ENCODE assay signal across 11 cellular contexts in the genomic region with DNA sequence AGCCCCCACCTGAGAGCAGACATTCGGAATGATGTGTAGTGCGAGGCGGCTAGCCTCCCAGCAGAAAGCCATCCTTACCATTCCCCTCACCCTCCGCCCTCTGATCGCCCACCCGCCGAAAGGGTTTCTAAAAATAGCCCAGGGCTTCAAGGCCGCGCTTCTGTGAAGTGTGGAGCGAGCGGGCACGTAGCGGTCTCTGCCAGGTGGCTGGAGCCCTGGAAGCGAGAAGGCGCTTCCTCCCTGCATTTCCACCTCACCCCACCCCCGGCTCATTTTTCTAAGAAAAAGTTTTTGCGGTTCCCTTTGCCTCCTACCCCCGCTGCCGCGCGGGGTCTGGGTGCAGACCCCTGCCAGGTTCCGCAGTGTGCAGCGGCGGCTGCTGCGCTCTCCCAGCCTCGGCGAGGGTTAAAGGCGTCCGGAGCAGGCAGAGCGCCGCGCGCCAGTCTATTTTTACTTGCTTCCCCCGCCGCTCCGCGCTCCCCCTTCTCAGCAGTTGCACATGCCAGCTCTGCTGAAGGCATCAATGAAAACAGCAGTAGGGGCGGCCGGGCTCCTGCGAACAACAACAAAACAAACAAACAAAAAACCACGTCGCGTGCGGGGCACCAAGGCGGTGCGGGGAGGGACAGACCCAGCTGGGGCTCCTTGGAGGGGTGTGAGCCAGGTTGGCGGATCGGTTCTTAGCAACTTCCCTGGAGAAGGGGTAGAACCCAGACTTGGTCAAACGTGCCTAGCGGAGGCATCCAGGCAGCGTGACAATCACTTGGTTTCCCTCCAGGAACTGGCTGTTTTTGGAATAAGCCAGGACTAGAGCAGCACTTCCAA. TPM values are rescaled to one million over a fixed set of nuclear protein-coding genes. Genes with fewer than 3 reads are reported as not detected.
DNase-seq lines count a peak whose midpoint lies in the region; ATAC-seq and TF ChIP-seq lines count a peak whose summit lies in the region.
"Had no signal": no experiment of that assay in that cellular context is flagged by ENCODE, and none has a peak within 500 bp of the region (broad histone marks: within the 10 kb centered on the region; RNA-seq: fewer than 3 reads in every experiment).

No MANE protein-coding gene starts in this region.

- H3K27me3 ChIP-seq in smooth muscle cell (ENCODE audit: low read depth) = peaks cover 99% of the 10 kb centered on the region

- H3K4me3 Mint-ChIP-seq in activated CD4-positive, alpha-beta memory T cell treated with anti-CD3 and anti-CD28 coated beads, Interleukin-2, amount 10 ng/mL, durations not matched to agents 7 days and 5 days = no peak overlapping the region
- H3K4me3 Mint-ChIP-seq: activated naive CD4-positive, alpha-beta T cell treated with anti-CD3 and anti-CD28 coated beads, Interleukin-2, amount 10 ng/mL, durations not matched to agents 7 days and 5 days had no signal

- H3K9ac ChIP-seq in SK-N-MC (ENCODE audit: insufficient read length) = no peak overlapping the region
- H3K9ac ChIP-seq in smooth muscle cell (ENCODE audit: low read depth) = no peak overlapping the region

- ATAC-seq in HG03565 (IDR thresholded peaks at IDR 0.05; ENCODE audit: unreplicated experiment) = no peak
- no peak for ATAC-seq in HG02852 (IDR thresholded peaks at IDR 0.05; ENCODE audit: unreplicated experiment)

- no peak overlapping the region for H2AFZ ChIP-seq in smooth muscle cell (ENCODE audit: low read depth)

- H3K9me3 ChIP-seq in SK-N-MC (ENCODE audit: low read depth, low read length) (no peaks in the 10 kb centered on the region), smooth muscle cell (replicated peaks; ENCODE audit: low read depth) (no peaks in the 10 kb centered on the region)
- H3K9me3 ChIP-seq: sigmoid colon had no signal

- peaks cover 70% of the 10 kb centered on the region for H3K27me3 Mint-ChIP-seq in activated CD4-positive, alpha-beta memory T cell treated with anti-CD3 and anti-CD28 coated beads, Interleukin-2, amount 10 ng/mL, durations not matched to agents 7 days and 5 days

- CTCF ChIA-PET in activated CD4-positive, alpha-beta memory T cell treated with anti-CD3 and anti-CD28 coated beads, Interleukin-2, amount 10 ng/mL, durations not matched to agents 7 days and 5 days (lab: Charles Lee) = no interaction called here

- H3K9me3 Mint-ChIP-seq in activated CD4-positive, alpha-beta memory T cell treated with anti-CD3 and anti-CD28 coated beads, Interleukin-2, amount 10 ng/mL, durations not matched to agents 7 days and 5 days = no peaks in the 10 kb centered on the region
- H3K9me3 Mint-ChIP-seq: activated naive CD4-positive, alpha-beta T cell treated with anti-CD3 and anti-CD28 coated beads, Interleukin-2, amount 10 ng/mL, durations not matched to agents 7 days and 5 days had no signal

- no peak overlapping the region for H3K27ac Mint-ChIP-seq in activated CD4-positive, alpha-beta memory T cell treated with anti-CD3 and anti-CD28 coated beads, Interleukin-2, amount 10 ng/mL, durations not matched to agents 7 days and 5 days

- peak; percentile 16 for DNase-seq in NCI-H2029 treated with DMSO at 0.1 percent for 48 hours (lab: John Stamatoyannopoulos, UW)
- DNase-seq in NCI-H2029 (lab: John Stamatoyannopoulos, UW) = no peak
- DNase-seq in SK-N-MC (ENCODE audit: low read depth, low spot score) = no peak
- DNase-seq in smooth muscle cell (lab: John Stamatoyannopoulos, UW; ENCODE audit: unreplicated experiment) = no peak
- DNase-seq in activated CD4-positive, alpha-beta memory T cell treated with anti-CD3 and anti-CD28 coated beads, Interleukin-2, amount 10 ng/mL, durations not matched to agents 7 days and 5 days = no peak
- DNase-seq: activated naive CD4-positive, alpha-beta T cell treated with anti-CD3 and anti-CD28 coated beads, Interleukin-2, amount 10 ng/mL, durations not matched to agents 7 days and 5 days; islet precursor cell; sigmoid colon had no signal

- H3K27ac ChIP-seq in SK-N-MC = no peak overlapping the region
- H3K27ac ChIP-seq in smooth muscle cell (ENCODE audit: low read depth) = no peak overlapping the region
- H3K27ac ChIP-seq: sigmoid colon had no signal

- peak overlapping the region; percentile 42; the same call in 1 of the 2 replicates for H3K4me3 ChIP-seq in SK-N-MC
- H3K4me3 ChIP-seq in iPS-11a (ENCODE audit: low read depth, low read length) = peak overlapping the region; percentile 10
- no peak overlapping the region for H3K4me3 ChIP-seq in smooth muscle cell
- H3K4me3 ChIP-seq: sigmoid colon had no signal

- no peaks in the 10 kb centered on the region for H3K36me3 Mint-ChIP-seq in activated CD4-positive, alpha-beta memory T cell treated with anti-CD3 and anti-CD28 coated beads, Interleukin-2, amount 10 ng/mL, durations not matched to agents 7 days and 5 days (ENCODE audit: low read depth)
- H3K36me3 Mint-ChIP-seq: activated naive CD4-positive, alpha-beta T cell treated with anti-CD3 and anti-CD28 coated beads, Interleukin-2, amount 10 ng/mL, durations not matched to agents 7 days and 5 days had no signal

- H3F3A ChIP-seq in smooth muscle cell (ENCODE audit: low read depth) = no peaks in the 10 kb centered on the region

- H3K4me1 ChIP-seq in smooth muscle cell (ENCODE audit: low read depth) = peaks cover 19% of the 10 kb centered on the region

- H3K4me1 Mint-ChIP-seq in activated CD4-positive, alpha-beta memory T cell treated with anti-CD3 and anti-CD28 coated beads, Interleukin-2, amount 10 ng/mL, durations not matched to agents 7 days and 5 days = no peaks in the 10 kb centered on the region

- WGBS in smooth muscle cell (ENCODE audit: low lambda C conversion rate) = 4% methylated on average over 51 of the region's 51 CpGs

- no peaks in the 10 kb centered on the region for H3K79me2 ChIP-seq in smooth muscle cell (ENCODE audit: low read depth)

- POLR2A ChIA-PET in activated CD4-positive, alpha-beta memory T cell treated with anti-CD3 and anti-CD28 coated beads, Interleukin-2, amount 10 ng/mL, durations not matched to agents 7 days and 5 days (lab: Charles Lee) = no interaction called here

- H3K4me2 ChIP-seq in smooth muscle cell = peak overlapping the region; percentile 83

- H3K36me3 ChIP-seq in SK-N-MC (ENCODE audit: insufficient read depth, low read length) (no peaks in the 10 kb centered on the region), smooth muscle cell (ENCODE audit: low read depth) (no peaks in the 10 kb centered on the region)
- H3K36me3 ChIP-seq: sigmoid colon had no signal

- TF ChIP-seq CTCF in smooth muscle cell (IDR thresholded peaks at IDR 0.05; ENCODE audit: borderline replicate concordance, insufficient read depth, poor library complexity, severe bottlenecking) = no peak

- H4K20me1 ChIP-seq in smooth muscle cell (ENCODE audit: low read depth) = no peaks in the 10 kb centered on the region

RNA-seq across cellular contexts. Expression of gene PRMT8, which starts 2.4 kb away (rescaled TPM):
- total RNA-seq in smooth muscle cell = not detected in 2 replicates
- not detected in 2 replicates for polyA plus RNA-seq in smooth muscle cell
- not detected for total RNA-seq in activated CD4-positive, alpha-beta memory T cell treated with anti-CD3 and anti-CD28 coated beads, Interleukin-2, amount 10 ng/mL, durations not matched to agents 7 days and 5 days
